1 cellular context compared by ENCODE assay signal in genomic region chr18:158128-159036, GRCh38.
TF ChIP-seq lines count a peak whose summit lies in the region.

TSS of gene USP14 (plus strand) at chr18:158557. CDS start at chr18:158699, 142 bp downstream.

TF ChIP-seq in HepG2, 621 proteins besides CTCF, POLR2A, EP300 and RAD21 (continued from another document and continues in another):
- TF ChIP-seq PBX2 (CRISPR knock-in tag; IDR thresholded peaks at IDR 0.05): peak; percentile 77
- TF ChIP-seq ZGPAT (CRISPR knock-in tag; IDR thresholded peaks at IDR 0.05): peak; percentile 84
- TF ChIP-seq SETDB1 (CRISPR knock-in tag; IDR thresholded peaks at IDR 0.05; ENCODE audit: borderline replicate concordance): no peak
- TF ChIP-seq ZNF407 (CRISPR knock-in tag; IDR thresholded peaks at IDR 0.05; ENCODE audit: not compliant biosample characterization): peak; percentile 42
- no peak; the same call in 1 of the 2 replicates for TF ChIP-seq ZBTB10 (CRISPR knock-in tag; IDR thresholded peaks at IDR 0.05; ENCODE audit: borderline replicate concordance)
- no peak for TF ChIP-seq CCAR2 (optimal IDR thresholded peaks at IDR 0.05; ENCODE audit: low read depth, low read length)
- TF ChIP-seq IKZF4 (CRISPR knock-in tag; IDR thresholded peaks at IDR 0.05; ENCODE audit: borderline replicate concordance, low read depth, not compliant biosample characterization): peak; percentile 98
- TF ChIP-seq ZNF572 (CRISPR knock-in tag; IDR thresholded peaks at IDR 0.05): no peak
- TF ChIP-seq ZNF790 (CRISPR knock-in tag; IDR thresholded peaks at IDR 0.05; ENCODE audit: borderline replicate concordance): peak; percentile 91; the same call in 1 of the 2 replicates
- TF ChIP-seq ETV6 (CRISPR knock-in tag; conservative IDR thresholded peaks at IDR 0.05): peak; percentile 64; the same call in 1 of the 2 replicates
- TF ChIP-seq ZBTB43 (CRISPR knock-in tag; conservative IDR thresholded peaks at IDR 0.05): peak; percentile 89; the same call in 1 of the 2 replicates
- peak; percentile 79 for TF ChIP-seq POLR2G (IDR thresholded peaks at IDR 0.05; ENCODE audit: low read depth, low read length)
- peak; percentile 95 for TF ChIP-seq MYC (CRISPR knock-in tag; IDR thresholded peaks at IDR 0.05; ENCODE audit: borderline replicate concordance)
- TF ChIP-seq MTERF4 (CRISPR knock-in tag; IDR thresholded peaks at IDR 0.05): peak; percentile 98
- TF ChIP-seq E2F1 (CRISPR knock-in tag; IDR thresholded peaks at IDR 0.05): peak; percentile 54; the same call in 1 of the 2 replicates
- peak; percentile 98 for TF ChIP-seq HES4 (CRISPR knock-in tag; IDR thresholded peaks at IDR 0.05; ENCODE audit: borderline replicate concordance)
- peak; percentile 98 for TF ChIP-seq ASH2L (IDR thresholded peaks at IDR 0.05; ENCODE audit: insufficient read length, low read depth, low read length)
- peak; percentile 43; the same call in 1 of the 2 replicates for TF ChIP-seq ZNF609 (CRISPR knock-in tag; IDR thresholded peaks at IDR 0.05; ENCODE audit: borderline replicate concordance)
- peak; percentile 88 for TF ChIP-seq ZNF580 (CRISPR knock-in tag; IDR thresholded peaks at IDR 0.05; ENCODE audit: borderline replicate concordance, low read depth)
- no peak for TF ChIP-seq ZNF569 (CRISPR knock-in tag; IDR thresholded peaks at IDR 0.05; ENCODE audit: borderline replicate concordance)
- peak; percentile 57; the same call in 1 of the 2 replicates for TF ChIP-seq TIGD3 (CRISPR knock-in tag; IDR thresholded peaks at IDR 0.05; ENCODE audit: borderline replicate concordance)
- no peak for TF ChIP-seq ZBTB37 (CRISPR knock-in tag; IDR thresholded peaks at IDR 0.05)
